ENCODE assay signal across 29 cellular contexts in the genomic region with DNA sequence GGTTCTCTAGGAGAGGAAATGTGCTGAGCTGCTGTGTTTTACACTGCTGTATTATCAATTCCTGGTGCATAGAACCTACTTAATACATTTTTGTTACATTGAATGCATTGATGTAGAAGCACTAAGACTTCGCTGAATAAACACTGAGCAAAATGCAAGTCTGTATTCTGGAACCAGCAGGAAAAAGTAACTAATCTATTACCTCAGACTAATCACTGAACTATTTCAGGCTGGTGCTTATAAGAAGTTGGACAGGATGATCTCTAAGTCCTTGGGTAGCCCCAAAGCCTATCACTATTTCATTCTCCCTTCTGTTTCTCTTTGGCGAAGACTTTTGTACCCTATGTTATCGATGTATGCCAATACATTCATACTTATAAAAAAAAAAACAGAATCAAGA.
"Had no signal": no experiment of that assay in that cellular context is flagged by ENCODE, and none has a peak within 500 bp of the region (broad histone marks: within the 10 kb centered on the region; RNA-seq: fewer than 3 reads in every experiment).

No MANE protein-coding gene starts in this region.

- H3K4me1 ChIP-seq: adrenal gland, SJSA1 had no signal

- H3K4me1 Mint-ChIP-seq: activated CD4-positive, alpha-beta T cell treated with anti-CD3 and anti-CD28 coated beads for 36 hours; activated CD4-positive, alpha-beta T cell treated with anti-CD3 and anti-CD28 coated beads, Interleukin-2, amount 10 ng/mL, durations not matched to agents 7 days and 5 days had no signal

- H3K36me3 Mint-ChIP-seq: activated naive CD4-positive, alpha-beta T cell treated with anti-CD3 and anti-CD28 coated beads, Interleukin-2, amount 50 U/mL, for 72 hours; brain; WTC11 had no signal

- H3K9me3 Mint-ChIP-seq: activated CD4-positive, alpha-beta T cell treated with anti-CD3 and anti-CD28 coated beads, Interleukin-2, amount 10 ng/mL, durations not matched to agents 7 days and 5 days; activated naive CD4-positive, alpha-beta T cell treated with anti-CD3 and anti-CD28 coated beads for 36 hours; activated T-cell treated with anti-CD3 and anti-CD28 coated beads, Interleukin-2, amount 50 U/mL, for 24 hours; activated T-helper 2 cell treated with anti-CD3 and anti-CD28 coated beads, Interferon-gamma antibody, Interleukin-2, Interleukin-4, amounts not matched to agents 10 μg/mL and 5 μg/mL and 100 μg/mL, durations not matched to agents 14 hours and 24 hours and 36 hours; brain; T-helper 1 cell treated with Interleukin-12 subunit alpha and Interleukin-12 subunit beta and Interleukin-4 antibody, amounts not matched to agents 30 μg/mL and 1 μg/mL, for 36 hours; T-helper 2 cell treated with Interferon-gamma antibody and Interleukin-4, amounts not matched to agents 5 μg/mL and 100 μg/mL, for 36 hours; WTC11 had no signal

- DNase-seq: activated CD4-positive, alpha-beta T cell treated with anti-CD3 and anti-CD28 coated beads for 36 hours; activated CD4-positive, alpha-beta T cell treated with anti-CD3 and anti-CD28 coated beads, Interleukin-2, amount 10 ng/mL, durations not matched to agents 7 days and 5 days; activated CD4-positive, alpha-beta T cell treated with anti-CD3 and anti-CD28 coated beads, Interleukin-2, amount 50 U/mL, for 48 hours; activated CD8-positive, alpha-beta T cell treated with anti-CD3 and anti-CD28 coated beads, Interleukin-2, amount 10 ng/mL, durations not matched to agents 7 days and 5 days; activated gamma-delta T cell treated with Interleukin-2 at 50 U/mL for 16 hours; activated naive CD4-positive, alpha-beta T cell treated with anti-CD3 and anti-CD28 coated beads for 36 hours; activated T-cell treated with anti-CD3 and anti-CD28 coated beads, Interleukin-2, amount 50 U/mL, for 24 hours; adrenal gland; anterior cingulate cortex; central memory CD4-positive, alpha-beta T cell; NCI-H1105; NCI-H1417 treated with DMSO at 0.1 percent for 48 hours; NCI-H187 treated with DMSO at 0.1 percent for 48 hours; NCI-H2081; NCI-H345; NCI-H524 treated with DMSO at 0.1 percent for 48 hours; RPMI8226; SHP77 treated with DMSO at 0.1 percent for 48 hours; SK-N-SH had no signal

- H3K4me3 ChIP-seq: adrenal gland, SJSA1 had no signal

- H3K27ac ChIP-seq: adrenal gland, KMS-11, SJSA1 had no signal

- H3K27ac Mint-ChIP-seq: activated CD4-positive, alpha-beta T cell treated with anti-CD3 and anti-CD28 coated beads for 36 hours; activated CD4-positive, alpha-beta T cell treated with anti-CD3 and anti-CD28 coated beads, Interleukin-2, amount 10 ng/mL, durations not matched to agents 7 days and 5 days; activated CD8-positive, alpha-beta T cell treated with anti-CD3 and anti-CD28 coated beads, Interleukin-2, amount 10 ng/mL, durations not matched to agents 7 days and 5 days; activated naive CD4-positive, alpha-beta T cell treated with anti-CD3 and anti-CD28 coated beads for 36 hours; activated naive CD4-positive, alpha-beta T cell treated with anti-CD3 and anti-CD28 coated beads, Interleukin-2, amount 50 U/mL, for 72 hours; activated T-cell treated with anti-CD3 and anti-CD28 coated beads, Interleukin-2, amount 50 U/mL, for 24 hours; activated T-helper 2 cell treated with anti-CD3 and anti-CD28 coated beads, Interferon-gamma antibody, Interleukin-2, Interleukin-4, amounts not matched to agents 10 μg/mL and 5 μg/mL and 100 μg/mL, durations not matched to agents 14 hours and 24 hours and 36 hours; T-helper 1 cell treated with Interleukin-12 subunit alpha and Interleukin-12 subunit beta and Interleukin-4 antibody, amounts not matched to agents 30 μg/mL and 1 μg/mL, for 36 hours; T-helper 2 cell treated with Interferon-gamma antibody and Interleukin-4, amounts not matched to agents 5 μg/mL and 100 μg/mL, for 36 hours; WTC11 had no signal

- H3K4me3 Mint-ChIP-seq: activated CD4-positive, alpha-beta T cell treated with anti-CD3 and anti-CD28 coated beads for 36 hours; activated CD4-positive, alpha-beta T cell treated with anti-CD3 and anti-CD28 coated beads, Interleukin-2, amount 10 ng/mL, durations not matched to agents 7 days and 5 days; activated CD8-positive, alpha-beta T cell treated with anti-CD3 and anti-CD28 coated beads, Interleukin-2, amount 10 ng/mL, durations not matched to agents 7 days and 5 days; activated naive CD4-positive, alpha-beta T cell treated with anti-CD3 and anti-CD28 coated beads for 36 hours; activated T-cell treated with anti-CD3 and anti-CD28 coated beads, Interleukin-2, amount 50 U/mL, for 24 hours; T-helper 1 cell treated with Interleukin-12 subunit alpha and Interleukin-12 subunit beta and Interleukin-4 antibody, amounts not matched to agents 30 μg/mL and 1 μg/mL, for 36 hours; T-helper 2 cell treated with Interferon-gamma antibody and Interleukin-4, amounts not matched to agents 5 μg/mL and 100 μg/mL, for 36 hours; WTC11 had no signal

- H3K27me3 Mint-ChIP-seq: activated CD4-positive, alpha-beta T cell treated with anti-CD3 and anti-CD28 coated beads for 36 hours; activated CD4-positive, alpha-beta T cell treated with anti-CD3 and anti-CD28 coated beads, Interleukin-2, amount 10 ng/mL, durations not matched to agents 7 days and 5 days; activated T-cell treated with anti-CD3 and anti-CD28 coated beads, Interleukin-2, amount 50 U/mL, for 24 hours had no signal

- ATAC-seq: activated CD4-positive, alpha-beta T cell treated with anti-CD3 and anti-CD28 coated beads for 36 hours; activated CD4-positive, CD25-positive, alpha-beta regulatory T cell treated with anti-CD3 and anti-CD28 coated beads, Interleukin-2, amount 50 U/mL, for 24 hours; activated CD8-positive, alpha-beta T cell treated with anti-CD3 and anti-CD28 coated beads, Interleukin-2, amount 10 ng/mL, durations not matched to agents 7 days and 5 days; activated naive CD4-positive, alpha-beta T cell treated with anti-CD3 and anti-CD28 coated beads, Interleukin-2, amount 50 U/mL, for 72 hours; Panc1; WTC11 had no signal

- H3K9ac ChIP-seq: KMS-11, SK-N-SH had no signal

- H3K9me3 ChIP-seq: adrenal gland, SJSA1, SK-N-SH had no signal

- H3K27me3 ChIP-seq: adrenal gland, SJSA1 had no signal

- H3K4me2 ChIP-seq: KMS-11, SK-N-SH had no signal

- H3K36me3 ChIP-seq: adrenal gland, SJSA1 had no signal
